8 cellular contexts compared by ENCODE assay signal in the genomic region with DNA sequence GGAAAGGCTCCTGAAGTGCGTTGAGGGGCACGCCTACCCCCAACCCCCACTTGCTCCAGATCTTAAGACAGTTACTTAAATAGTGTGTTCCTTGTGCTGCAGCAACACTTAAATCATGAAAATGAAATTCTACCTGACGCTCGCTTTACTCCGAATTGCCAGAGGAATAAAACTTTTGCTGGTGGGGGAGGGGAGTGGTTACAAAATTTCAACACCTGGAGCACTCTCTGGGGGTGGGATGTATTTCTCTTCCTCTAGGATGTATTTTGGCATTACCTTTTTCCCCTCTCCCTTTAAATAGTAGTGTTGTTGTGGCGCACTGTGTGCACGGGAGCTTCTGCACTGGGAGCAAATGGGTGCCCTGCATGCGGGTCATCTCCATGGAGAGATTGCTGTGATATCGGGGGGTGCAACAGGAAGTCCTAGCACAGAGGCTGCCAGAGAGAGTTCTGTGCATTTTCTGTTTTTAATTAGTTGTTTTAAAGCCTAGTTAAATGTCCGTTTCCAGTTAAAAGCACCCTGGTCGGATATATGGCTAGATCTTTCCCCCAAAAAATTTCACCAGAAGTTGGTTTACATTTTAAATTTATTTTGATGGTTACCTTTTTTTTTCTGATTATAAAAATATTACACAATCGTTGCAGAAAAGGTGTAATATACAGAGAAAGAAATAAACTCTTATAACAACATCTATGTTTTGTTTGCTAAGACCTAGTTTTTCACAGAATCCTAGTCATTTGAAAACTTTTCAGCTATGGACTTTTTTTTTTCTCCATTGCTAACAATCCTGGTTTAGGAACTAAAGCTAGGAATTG.
DNase-seq lines count a peak whose midpoint lies in the region; ATAC-seq and TF ChIP-seq lines count a peak whose summit lies in the region.

No MANE protein-coding gene starts in this region.

- no peak for TF ChIP-seq CTCF in fibroblast of the aortic adventitia (IDR thresholded peaks at IDR 0.05; ENCODE audit: insufficient read depth, low read length)

- H3K4me3 ChIP-seq in fibroblast of the aortic adventitia (ENCODE audit: low read depth, low read length) = peak overlapping the region; percentile 68

- intact Hi-C loops in sciatic nerve (cut with DNase I) = no loop called here

- ATAC-seq in sciatic nerve = peak; percentile 51

- peak; percentile 1 to 46 for DNase-seq in NCI-H2081 (lab: John Stamatoyannopoulos, UW)
- no peak for DNase-seq in NCI-H2081 treated with DMSO at 0.1 percent for 48 hours (lab: John Stamatoyannopoulos, UW)
- DNase-seq in RPMI7951 (ENCODE audit: low read depth) = peak; percentile 53
- no peak for DNase-seq in fibroblast of the aortic adventitia (ENCODE audit: low read depth)
- no peak for DNase-seq in sciatic nerve (ENCODE audit: low spot score)
- no peak for DNase-seq in NCI-H524 treated with DMSO at 0.1 percent for 48 hours (lab: John Stamatoyannopoulos, UW)
- no peak for DNase-seq in NOMO-1 treated with DMSO at 0.1 percent for 48 hours (lab: John Stamatoyannopoulos, UW; ENCODE audit: unreplicated experiment)
- DNase-seq in HuH-7 (ENCODE audit: low spot score) = no peak

Comparison
In these comparisons a context has a peak if more than half of its experiments do, and no peak if none do; other contexts are left out.
1. DNase-seq: peak in NCI-H2081 (2 of 2) and RPMI7951 (single experiment); none in NCI-H2081 treated with DMSO at 0.1 percent for 48 hours (single experiment), fibroblast of the aortic adventitia (single experiment), sciatic nerve (single experiment), NCI-H524 treated with DMSO at 0.1 percent for 48 hours (single experiment), NOMO-1 treated with DMSO at 0.1 percent for 48 hours (single experiment) and HuH-7 (single experiment).